9 cellular contexts compared by ENCODE assay signal in genomic region chr15:20497781-20498180, GRCh38. TPM values are rescaled to one million over a fixed set of nuclear protein-coding genes. Genes with fewer than 3 reads are reported as not detected.
"Had no signal": no experiment of that assay in that cellular context is flagged by ENCODE, and none has a peak within 500 bp of the region (broad histone marks: within the 10 kb centered on the region; RNA-seq: fewer than 3 reads in every experiment).

No MANE protein-coding gene starts in this region.

RNA-seq across cellular contexts. Expression of gene GOLGA6L6, which starts 43.8 kb away (rescaled TPM):
- total RNA-seq: activated B cell treated with CpG ODN at 0.5 μM for 24 hours; activated CD4-positive, alpha-beta T cell treated with anti-CD3 and anti-CD28 coated beads, Interleukin-2, amount 10 ng/mL, durations not matched to agents 24 days and 14 days; activated CD8-positive, alpha-beta memory T cell treated with anti-CD3 and anti-CD28 coated beads, Interleukin-2, amount 10 ng/mL, durations not matched to agents 7 days and 5 days; activated T-helper 1 cell treated with anti-CD3 and anti-CD28 coated beads, Interleukin-12 subunit alpha, Interleukin-12 subunit beta, Interleukin-2, Interleukin-4 antibody, amounts not matched to agents 30 ng/mL and 10 ng/mL and 1 ng/mL, durations not matched to agents 14 hours and 24 hours and 36 hours; ascending aorta; cardiac muscle cell; K562; OCI-LY7; T-cell had no signal
- polyA plus RNA-seq: cardiac muscle cell, K562 had no signal
